ENCODE assay signal across 19 cellular contexts in genomic region chr9:120454427-120454826, GRCh38.
"Had no signal": no experiment of that assay in that cellular context is flagged by ENCODE, and none has a peak within 500 bp of the region (broad histone marks: within the 10 kb centered on the region; RNA-seq: fewer than 3 reads in every experiment).

No MANE protein-coding gene starts in this region.

- H3K27me3 ChIP-seq: MG63 had no signal

- H3K9me3 ChIP-seq: MG63, SK-N-SH had no signal

- DNase-seq: Karpas-422, KG1, MG63, NCI-H1092, NCI-H1105 treated with DMSO at 0.1 percent for 48 hours, NCI-H1417 treated with DMSO at 0.1 percent for 48 hours, NCI-H187, NCI-H2029, NCI-H2107, NCI-H2171, NCI-H226, NCI-H446, NCI-H510A, NCI-H524 treated with DMSO at 0.1 percent for 48 hours, NCI-H69, NCI-H774, RPMI8226, SHP77, SK-N-SH had no signal

- H3K4me2 ChIP-seq: SK-N-SH had no signal

- H3K9ac ChIP-seq: SK-N-SH had no signal

- H3K4me3 ChIP-seq: MG63 had no signal
